ENCODE assay signal across 2 cellular contexts in the genomic region with DNA sequence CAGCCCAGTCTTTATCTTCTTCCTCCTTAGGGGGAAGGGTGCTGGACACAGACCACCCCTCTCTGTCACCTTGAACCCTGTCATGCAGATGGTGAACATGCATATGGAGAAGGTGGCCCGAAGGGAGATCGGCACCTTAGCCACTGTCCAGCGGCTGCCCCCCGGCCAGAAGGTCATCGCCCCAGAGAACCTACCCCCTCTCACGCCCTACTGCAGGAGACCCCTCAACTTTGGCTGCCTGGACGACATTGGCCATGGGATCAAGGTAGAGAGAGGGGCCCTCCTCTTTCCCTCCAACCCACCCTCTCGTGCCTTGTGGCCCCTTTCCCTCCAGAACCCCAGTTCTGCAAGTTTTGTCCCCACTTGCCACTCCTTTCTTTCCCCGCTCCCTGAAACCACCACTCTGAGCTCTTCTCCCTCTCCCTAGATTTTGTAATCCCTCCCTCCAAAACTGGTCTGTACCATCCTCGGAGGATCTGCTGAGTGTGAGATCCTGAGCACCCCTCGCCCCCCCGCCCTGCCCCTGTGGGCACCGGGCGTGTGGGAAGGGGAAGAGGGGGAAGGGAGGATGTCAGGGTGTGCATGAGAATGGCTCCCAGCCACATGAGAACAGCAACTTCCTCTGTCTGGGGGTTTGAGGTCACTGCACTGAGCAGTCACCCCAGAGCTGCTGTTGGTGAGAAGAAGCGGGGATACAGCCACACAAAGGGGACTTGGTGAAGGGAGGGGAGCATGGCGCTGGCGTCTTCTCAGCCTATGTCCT.
A peak's percentile ranks its signal among the peaks of the same experiment; 100 is the strongest.
TF ChIP-seq lines count a peak whose summit lies in the region.

No MANE protein-coding gene starts in this region.

TF ChIP-seq in GM12891, 5 proteins besides CTCF, POLR2A, EP300 and RAD21:
- TF ChIP-seq PAX5 (IDR thresholded peaks at IDR 0.05; ENCODE audit: insufficient read depth, low read length, severe bottlenecking) (peak; percentile 66), POLR2AphosphoS5 (IDR thresholded peaks at IDR 0.05; ENCODE audit: low read depth, low read length) (peak; percentile 61), TAF1 (IDR thresholded peaks at IDR 0.05; ENCODE audit: low read depth, low read length) (no peak), SPI1 (IDR thresholded peaks at IDR 0.05; ENCODE audit: low read depth, low read length) (peak; percentile 79), POU2F2 (IDR thresholded peaks at IDR 0.05; ENCODE audit: low read depth, low read length) (0 out of 2 replicates have a peak, but pooled peaks have one; percentile 62)

TF ChIP-seq in H1, 55 proteins besides CTCF, POLR2A, EP300 and RAD21:
- TF ChIP-seq GTF2F1 (IDR thresholded peaks at IDR 0.05; ENCODE audit: borderline replicate concordance, low read depth, low read length) (no peak), SIRT6 (IDR thresholded peaks at IDR 0.05; ENCODE audit: low read length) (no peak), MAFK (IDR thresholded peaks at IDR 0.05; ENCODE audit: low read depth, low read length) (no peak), SRF (IDR thresholded peaks at IDR 0.05; ENCODE audit: low read depth, low read length) (no peak)
